ENCODE assay signal across 6 cellular contexts in genomic region chr5:9889511-9889910, GRCh38.
"Had no signal": no experiment of that assay in that cellular context is flagged by ENCODE, and none has a peak within 500 bp of the region (broad histone marks: within the 10 kb centered on the region; RNA-seq: fewer than 3 reads in every experiment).

No MANE protein-coding gene starts in this region.

- H3K9ac ChIP-seq: GM23248 had no signal

- H3K4me3 Mint-ChIP-seq: IgD-negative memory B cell had no signal

- DNase-seq: GM23248, GOT3, H7, HCEC 1CT, KBM-7 had no signal

- H3K4me3 ChIP-seq: GM23248 had no signal

- H3K36me3 Mint-ChIP-seq: IgD-negative memory B cell had no signal

- H2AFZ ChIP-seq: GM23248 had no signal

- H3K27ac ChIP-seq: GM23248 had no signal

- H3K4me1 Mint-ChIP-seq: IgD-negative memory B cell had no signal

- H3K27me3 Mint-ChIP-seq: IgD-negative memory B cell had no signal
